ENCODE assay signal across 27 cellular contexts in genomic region chr3:106848099-106848498, GRCh38.
"Had no signal": no experiment of that assay in that cellular context is flagged by ENCODE, and none has a peak within 500 bp of the region (broad histone marks: within the 10 kb centered on the region; RNA-seq: fewer than 3 reads in every experiment).

No MANE protein-coding gene starts in this region.

- H3K27me3 Mint-ChIP-seq: activated CD4-positive, alpha-beta memory T cell treated with anti-CD3 and anti-CD28 coated beads, Interleukin-2, amount 10 ng/mL, durations not matched to agents 7 days and 5 days; activated CD4-positive, alpha-beta T cell treated with anti-CD3 and anti-CD28 coated beads, Interleukin-2, amount 10 ng/mL, durations not matched to agents 7 days and 5 days; activated naive CD4-positive, alpha-beta T cell treated with anti-CD3 and anti-CD28 coated beads, Interleukin-2, amount 10 ng/mL, durations not matched to agents 7 days and 5 days; activated naive CD8-positive, alpha-beta T cell treated with anti-CD3 and anti-CD28 coated beads, Interleukin-2, amount 10 ng/mL, durations not matched to agents 7 days and 5 days; activated T-cell treated with anti-CD3 and anti-CD28 coated beads, Interleukin-2, amount 50 U/mL, for 24 hours; dendritic cell treated with granulocyte-macrophage colony-stimulating factor and Interleukin-4, amounts not matched to agents 40 ng/mL and 50 ng/mL, for 4 days had no signal

- H3K36me3 Mint-ChIP-seq: activated naive CD4-positive, alpha-beta T cell treated with anti-CD3 and anti-CD28 coated beads, Interleukin-2, amount 10 ng/mL, durations not matched to agents 7 days and 5 days; activated naive CD4-positive, alpha-beta T cell treated with anti-CD3 and anti-CD28 coated beads, Interleukin-2, amount 50 U/mL, for 72 hours; activated naive CD8-positive, alpha-beta T cell treated with anti-CD3 and anti-CD28 coated beads, Interleukin-2, amount 10 ng/mL, durations not matched to agents 7 days and 5 days had no signal

- ATAC-seq: activated naive CD4-positive, alpha-beta T cell treated with anti-CD3 and anti-CD28 coated beads, Interleukin-2, amount 50 U/mL, for 72 hours; activated T-cell treated with anti-CD3 and anti-CD28 coated beads, Interleukin-2, amount 50 U/mL, for 72 hours; body of pancreas; gastroesophageal sphincter; heart right ventricle; WTC11 had no signal

- H3K4me3 Mint-ChIP-seq: activated CD4-positive, alpha-beta memory T cell treated with anti-CD3 and anti-CD28 coated beads, Interleukin-2, amount 10 ng/mL, durations not matched to agents 7 days and 5 days; activated CD4-positive, alpha-beta T cell treated with anti-CD3 and anti-CD28 coated beads, Interleukin-2, amount 10 ng/mL, durations not matched to agents 7 days and 5 days; activated naive CD4-positive, alpha-beta T cell treated with anti-CD3 and anti-CD28 coated beads, Interleukin-2, amount 10 ng/mL, durations not matched to agents 7 days and 5 days; activated naive CD8-positive, alpha-beta T cell treated with anti-CD3 and anti-CD28 coated beads, Interleukin-2, amount 10 ng/mL, durations not matched to agents 7 days and 5 days; activated T-cell treated with anti-CD3 and anti-CD28 coated beads, Interleukin-2, amount 50 U/mL, for 24 hours; activated T-cell treated with anti-CD3 and anti-CD28 coated beads, Interleukin-2, amount 50 U/mL, for 72 hours; dendritic cell treated with granulocyte-macrophage colony-stimulating factor and Interleukin-4, amounts not matched to agents 40 ng/mL and 50 ng/mL, for 4 days; WTC11 had no signal

- H3K27ac Mint-ChIP-seq: activated CD4-positive, alpha-beta memory T cell treated with anti-CD3 and anti-CD28 coated beads, Interleukin-2, amount 10 ng/mL, durations not matched to agents 7 days and 5 days; activated CD4-positive, alpha-beta T cell treated with anti-CD3 and anti-CD28 coated beads, Interleukin-2, amount 10 ng/mL, durations not matched to agents 7 days and 5 days; activated naive CD4-positive, alpha-beta T cell treated with anti-CD3 and anti-CD28 coated beads, Interleukin-2, amount 10 ng/mL, durations not matched to agents 7 days and 5 days; activated naive CD4-positive, alpha-beta T cell treated with anti-CD3 and anti-CD28 coated beads, Interleukin-2, amount 50 U/mL, for 72 hours; activated naive CD8-positive, alpha-beta T cell treated with anti-CD3 and anti-CD28 coated beads, Interleukin-2, amount 10 ng/mL, durations not matched to agents 7 days and 5 days; activated T-cell treated with anti-CD3 and anti-CD28 coated beads, Interleukin-2, amount 50 U/mL, for 24 hours; activated T-cell treated with anti-CD3 and anti-CD28 coated beads, Interleukin-2, amount 50 U/mL, for 72 hours; dendritic cell treated with granulocyte-macrophage colony-stimulating factor and Interleukin-4, amounts not matched to agents 40 ng/mL and 50 ng/mL, for 4 days; WTC11 had no signal

- H3K4me1 Mint-ChIP-seq: activated CD4-positive, alpha-beta memory T cell treated with anti-CD3 and anti-CD28 coated beads, Interleukin-2, amount 10 ng/mL, durations not matched to agents 7 days and 5 days; activated CD4-positive, alpha-beta T cell treated with anti-CD3 and anti-CD28 coated beads, Interleukin-2, amount 10 ng/mL, durations not matched to agents 7 days and 5 days; activated naive CD4-positive, alpha-beta T cell treated with anti-CD3 and anti-CD28 coated beads, Interleukin-2, amount 10 ng/mL, durations not matched to agents 7 days and 5 days; activated naive CD8-positive, alpha-beta T cell treated with anti-CD3 and anti-CD28 coated beads, Interleukin-2, amount 10 ng/mL, durations not matched to agents 7 days and 5 days had no signal

- DNase-seq: activated CD4-positive, alpha-beta memory T cell treated with anti-CD3 and anti-CD28 coated beads, Interleukin-2, amount 10 ng/mL, durations not matched to agents 7 days and 5 days; activated CD4-positive, alpha-beta T cell treated with anti-CD3 and anti-CD28 coated beads for 1 hour; activated CD4-positive, alpha-beta T cell treated with anti-CD3 and anti-CD28 coated beads for 4 hours; activated CD4-positive, alpha-beta T cell treated with anti-CD3 and anti-CD28 coated beads, Interleukin-2, amount 10 ng/mL, durations not matched to agents 7 days and 5 days; activated CD4-positive, alpha-beta T cell treated with anti-CD3 and anti-CD28 coated beads, Interleukin-2, amount 50 U/mL, for 4 hours; activated CD8-positive, alpha-beta memory T cell treated with anti-CD3 and anti-CD28 coated beads, Interleukin-2, amount 50 U/mL, for 48 hours; activated gamma-delta T cell; activated naive CD4-positive, alpha-beta T cell; activated naive CD4-positive, alpha-beta T cell treated with anti-CD3 and anti-CD28 coated beads, Interleukin-2, amount 10 ng/mL, durations not matched to agents 7 days and 5 days; activated naive CD8-positive, alpha-beta T cell treated with anti-CD3 and anti-CD28 coated beads, Interleukin-2, amount 10 ng/mL, durations not matched to agents 7 days and 5 days; activated T-cell treated with anti-CD3 and anti-CD28 coated beads for 4 hours; activated T-cell treated with anti-CD3 and anti-CD28 coated beads, Interleukin-2, amount 50 U/mL, for 24 hours; activated T-cell treated with anti-CD3 and anti-CD28 coated beads, Interleukin-2, amount 50 U/mL, for 72 hours; amniotic stem cell; anterior cingulate cortex; body of pancreas; caudate nucleus; dorsolateral prefrontal cortex; effector memory CD4-positive, alpha-beta T cell; esophagus squamous epithelium; foreskin melanocyte; heart right ventricle; T-helper 2 cell had no signal

- H3K9me3 Mint-ChIP-seq: activated CD4-positive, alpha-beta memory T cell treated with anti-CD3 and anti-CD28 coated beads, Interleukin-2, amount 10 ng/mL, durations not matched to agents 7 days and 5 days; activated CD4-positive, alpha-beta T cell treated with anti-CD3 and anti-CD28 coated beads, Interleukin-2, amount 10 ng/mL, durations not matched to agents 7 days and 5 days; activated naive CD4-positive, alpha-beta T cell treated with anti-CD3 and anti-CD28 coated beads, Interleukin-2, amount 10 ng/mL, durations not matched to agents 7 days and 5 days; activated naive CD4-positive, alpha-beta T cell treated with anti-CD3 and anti-CD28 coated beads, Interleukin-2, amount 50 U/mL, for 72 hours; activated naive CD8-positive, alpha-beta T cell treated with anti-CD3 and anti-CD28 coated beads, Interleukin-2, amount 10 ng/mL, durations not matched to agents 7 days and 5 days; activated T-cell treated with anti-CD3 and anti-CD28 coated beads, Interleukin-2, amount 50 U/mL, for 24 hours had no signal
